9 cellular contexts compared by ENCODE assay signal in the genomic region with DNA sequence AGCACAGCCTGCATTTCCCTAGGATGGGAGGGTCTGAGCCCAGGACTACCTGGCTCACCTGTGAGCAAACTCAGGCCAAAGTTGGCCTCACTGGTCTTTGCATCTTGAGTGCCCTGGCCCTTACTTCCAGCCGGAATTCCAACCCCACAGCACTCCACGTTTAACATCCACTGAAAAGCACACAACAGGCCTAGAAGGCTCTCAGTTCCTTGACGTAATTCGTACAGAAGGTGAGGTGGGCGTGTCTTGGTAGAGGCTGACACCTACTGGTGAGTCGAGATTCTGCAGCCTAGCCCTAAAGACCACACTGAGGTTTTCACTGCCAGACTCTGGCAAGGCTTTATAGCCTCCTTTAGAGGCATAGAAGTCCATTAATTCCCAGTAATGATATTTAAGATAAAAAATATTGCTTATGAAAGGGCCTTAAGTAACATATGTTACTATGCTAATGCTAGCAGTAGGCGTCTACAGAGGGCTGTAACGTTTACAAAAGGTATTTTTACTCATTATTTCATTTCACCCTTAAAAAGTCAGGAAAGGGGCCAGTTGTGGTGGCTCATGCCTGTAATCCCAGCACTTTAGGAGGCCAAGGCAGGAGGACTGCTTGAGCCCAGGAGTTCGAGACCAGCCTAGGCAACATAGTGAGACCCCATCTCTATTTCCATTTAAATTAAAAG.
DNase-seq lines count a peak whose midpoint lies in the region; ATAC-seq, FAIRE-seq and TF ChIP-seq lines count a peak whose summit lies in the region.
"Had no signal": no experiment of that assay in that cellular context is flagged by ENCODE, and none has a peak within 500 bp of the region (broad histone marks: within the 10 kb centered on the region; RNA-seq: fewer than 3 reads in every experiment).

No MANE protein-coding gene starts in this region.

- TF ChIP-seq RAD21 in neural cell (conservative IDR thresholded peaks at IDR 0.05) = peak; percentile 18

- no peak overlapping the region for H3K4me3 ChIP-seq in neural cell (ENCODE audit: low read length)
- H3K4me3 ChIP-seq in tibial artery = no peak overlapping the region

- H3K9ac ChIP-seq in neural cell (ENCODE audit: low read length) = no peak overlapping the region

- peak; percentile 96 for ATAC-seq in activated CD8-positive, alpha-beta T cell treated with anti-CD3 and anti-CD28 coated beads for 36 hours

- H4K20me1 ChIP-seq in neural cell (ENCODE audit: insufficient read depth) = no peaks in the 10 kb centered on the region

- CTCF ChIA-PET in activated CD8-positive, alpha-beta T cell treated with anti-CD3 and anti-CD28 coated beads for 36 hours (lab: Charles Lee) = interaction anchor here (0.6 to 1.8 kb wide), 5 partner anchors 8 to 571 kb away, joined by 3 to 6 read pairs (median 4); no protein-coding TSS in a partner anchor

- POLR2A ChIA-PET in activated CD8-positive, alpha-beta T cell treated with anti-CD3 and anti-CD28 coated beads for 36 hours (lab: Charles Lee) = no interaction called here

- no peaks in the 10 kb centered on the region for H3F3A ChIP-seq in neural cell (ENCODE audit: insufficient read depth, low read length, poor library complexity, severe bottlenecking)

- DNase-seq in AG08395 (ENCODE audit: low spot score) (peak; percentile 51), GM18507 (ENCODE audit: extremely low spot score, insufficient read length, low read depth) (peak; percentile 61), NCI-H526 (lab: John Stamatoyannopoulos, UW) (peak; percentile 51 to 91), endothelial cell (ENCODE audit: low spot score) (peak; percentile 28), tibial artery (peak in 1 of 2 donors; percentile 45), pons (ENCODE audit: low spot score) (no peak)
- peak; percentile 83 for DNase-seq in activated CD8-positive, alpha-beta T cell treated with anti-CD3 and anti-CD28 coated beads for 36 hours

- H3K27me3 Mint-ChIP-seq in activated CD8-positive, alpha-beta T cell treated with anti-CD3 and anti-CD28 coated beads for 36 hours = peaks cover 5% of the 10 kb centered on the region
- H3K27me3 Mint-ChIP-seq in endothelial cell (ENCODE audit: unreplicated experiment) = peaks cover 12% of the 10 kb centered on the region
- H3K27me3 Mint-ChIP-seq: stimulated activated naive CD8-positive, alpha-beta T cell treated with anti-CD3 and anti-CD28 coated beads, Interleukin-15, Interleukin-2, amounts not matched to agents 100 ng/mL and 50 ng/mL, for 24 hours had no signal

- no peak overlapping the region for H2AFZ ChIP-seq in neural cell (ENCODE audit: low read depth, low read length)

- H3K4me1 Mint-ChIP-seq in activated CD8-positive, alpha-beta T cell treated with anti-CD3 and anti-CD28 coated beads for 36 hours (ENCODE audit: low read depth) = peaks cover 7% of the 10 kb centered on the region
- peaks cover 11% of the 10 kb centered on the region for H3K4me1 Mint-ChIP-seq in endothelial cell (ENCODE audit: unreplicated experiment)

- H3K27ac ChIP-seq in neural cell (ENCODE audit: low read length) (no peak overlapping the region), tibial artery (no peak overlapping the region)

- peaks cover 0 to 24% (median 15%) of the 10 kb centered on the region in 4 donors for H3K4me1 ChIP-seq in tibial artery

- no peaks in the 10 kb centered on the region for H3K36me3 ChIP-seq in neural cell (ENCODE audit: insufficient read depth, low read length)
- H3K36me3 ChIP-seq in tibial artery = peaks cover 0 to 15% (median 7%) of the 10 kb centered on the region in 3 donors

- peak; percentile 89 for FAIRE-seq in GM18507 (lab: Jason Lieb, UNC)

- no peaks in the 10 kb centered on the region for H3K36me3 Mint-ChIP-seq in activated CD8-positive, alpha-beta T cell treated with anti-CD3 and anti-CD28 coated beads for 36 hours (ENCODE audit: low read depth)
- peaks cover 5% of the 10 kb centered on the region for H3K36me3 Mint-ChIP-seq in endothelial cell (ENCODE audit: low read depth, unreplicated experiment)

- H3K9me3 ChIP-seq in neural cell (ENCODE audit: low read length) (no peaks in the 10 kb centered on the region), tibial artery (peaks cover 0 to 5% (median 0%) of the 10 kb centered on the region in 3 donors)

- no peak for TF ChIP-seq EP300 in neural cell (conservative IDR thresholded peaks at IDR 0.05; ENCODE audit: poor library complexity, severe bottlenecking)

- H3K27ac Mint-ChIP-seq in activated CD8-positive, alpha-beta T cell treated with anti-CD3 and anti-CD28 coated beads for 36 hours = no peak overlapping the region
- H3K27ac Mint-ChIP-seq in endothelial cell (ENCODE audit: unreplicated experiment) = no peak overlapping the region
- H3K27ac Mint-ChIP-seq: stimulated activated naive CD8-positive, alpha-beta T cell treated with anti-CD3 and anti-CD28 coated beads, Interleukin-15, Interleukin-2, amounts not matched to agents 100 ng/mL and 50 ng/mL, for 24 hours had no signal

- H3K4me2 ChIP-seq in neural cell (ENCODE audit: low read length) = no peak overlapping the region

- no peaks in the 10 kb centered on the region for H3K9me3 Mint-ChIP-seq in activated CD8-positive, alpha-beta T cell treated with anti-CD3 and anti-CD28 coated beads for 36 hours
- H3K9me3 Mint-ChIP-seq in endothelial cell (ENCODE audit: unreplicated experiment) = no peaks in the 10 kb centered on the region
- H3K9me3 Mint-ChIP-seq: stimulated activated naive CD8-positive, alpha-beta T cell treated with anti-CD3 and anti-CD28 coated beads, Interleukin-15, Interleukin-2, amounts not matched to agents 100 ng/mL and 50 ng/mL, for 24 hours had no signal

- H3K4me3 Mint-ChIP-seq in activated CD8-positive, alpha-beta T cell treated with anti-CD3 and anti-CD28 coated beads for 36 hours = no peak overlapping the region
- H3K4me3 Mint-ChIP-seq in endothelial cell (ENCODE audit: unreplicated experiment) = no peak overlapping the region
- H3K4me3 Mint-ChIP-seq: stimulated activated naive CD8-positive, alpha-beta T cell treated with anti-CD3 and anti-CD28 coated beads, Interleukin-15, Interleukin-2, amounts not matched to agents 100 ng/mL and 50 ng/mL, for 24 hours had no signal

- H3K9me2 ChIP-seq in neural cell (ENCODE audit: insufficient read depth, low read length) = no peaks in the 10 kb centered on the region

- intact Hi-C loops in activated CD8-positive, alpha-beta T cell treated with anti-CD3 and anti-CD28 coated beads for 36 hours (cut with micrococcal nuclease) = loop anchor here (5.0 kb wide), 1 partner anchor 116 kb away; no protein-coding TSS in a partner anchor
- intact Hi-C loops in tibial artery (cut with DNase I; ENCODE audit: low total_unique reads) = no loop called here

- peak; percentile 93 for TF ChIP-seq CTCF in activated CD8-positive, alpha-beta T cell treated with anti-CD3 and anti-CD28 coated beads for 36 hours (IDR thresholded peaks at IDR 0.05)
- TF ChIP-seq CTCF in endothelial cell (IDR thresholded peaks at IDR 0.05; ENCODE audit: unreplicated experiment) (peak; percentile 73), neural cell (IDR thresholded peaks at IDR 0.05; ENCODE audit: poor library complexity, severe bottlenecking) (peak; percentile 53), tibial artery (IDR thresholded peaks at IDR 0.05) (peak; percentile 54 to 59)

- no peaks in the 10 kb centered on the region for H3K27me3 ChIP-seq in neural cell (ENCODE audit: insufficient read depth, low read depth, low read length)
- no peaks in the 10 kb centered on the region for H3K27me3 ChIP-seq in tibial artery

- H3K79me2 ChIP-seq in neural cell (replicated peaks; ENCODE audit: insufficient read depth, low read length) = peaks cover 17% of the 10 kb centered on the region

TF ChIP-seq in neural cell, 6 proteins besides CTCF, POLR2A, EP300 and RAD21:
- TF ChIP-seq, protein P1, sequence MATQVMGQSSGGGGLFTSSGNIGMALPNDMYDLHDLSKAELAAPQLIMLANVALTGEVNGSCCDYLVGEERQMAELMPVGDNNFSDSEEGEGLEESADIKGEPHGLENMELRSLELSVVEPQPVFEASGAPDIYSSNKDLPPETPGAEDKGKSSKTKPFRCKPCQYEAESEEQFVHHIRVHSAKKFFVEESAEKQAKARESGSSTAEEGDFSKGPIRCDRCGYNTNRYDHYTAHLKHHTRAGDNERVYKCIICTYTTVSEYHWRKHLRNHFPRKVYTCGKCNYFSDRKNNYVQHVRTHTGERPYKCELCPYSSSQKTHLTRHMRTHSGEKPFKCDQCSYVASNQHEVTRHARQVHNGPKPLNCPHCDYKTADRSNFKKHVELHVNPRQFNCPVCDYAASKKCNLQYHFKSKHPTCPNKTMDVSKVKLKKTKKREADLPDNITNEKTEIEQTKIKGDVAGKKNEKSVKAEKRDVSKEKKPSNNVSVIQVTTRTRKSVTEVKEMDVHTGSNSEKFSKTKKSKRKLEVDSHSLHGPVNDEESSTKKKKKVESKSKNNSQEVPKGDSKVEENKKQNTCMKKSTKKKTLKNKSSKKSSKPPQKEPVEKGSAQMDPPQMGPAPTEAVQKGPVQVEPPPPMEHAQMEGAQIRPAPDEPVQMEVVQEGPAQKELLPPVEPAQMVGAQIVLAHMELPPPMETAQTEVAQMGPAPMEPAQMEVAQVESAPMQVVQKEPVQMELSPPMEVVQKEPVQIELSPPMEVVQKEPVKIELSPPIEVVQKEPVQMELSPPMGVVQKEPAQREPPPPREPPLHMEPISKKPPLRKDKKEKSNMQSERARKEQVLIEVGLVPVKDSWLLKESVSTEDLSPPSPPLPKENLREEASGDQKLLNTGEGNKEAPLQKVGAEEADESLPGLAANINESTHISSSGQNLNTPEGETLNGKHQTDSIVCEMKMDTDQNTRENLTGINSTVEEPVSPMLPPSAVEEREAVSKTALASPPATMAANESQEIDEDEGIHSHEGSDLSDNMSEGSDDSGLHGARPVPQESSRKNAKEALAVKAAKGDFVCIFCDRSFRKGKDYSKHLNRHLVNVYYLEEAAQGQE (IDR thresholded peaks at IDR 0.05; ENCODE audit: borderline replicate concordance) = no peak
- TF ChIP-seq TAF1 (IDR thresholded peaks at IDR 0.05; ENCODE audit: low read depth) (no peak), MXI1 (conservative IDR thresholded peaks at IDR 0.05; ENCODE audit: poor library complexity, severe bottlenecking) (no peak), SMC3 (conservative IDR thresholded peaks at IDR 0.05; ENCODE audit: poor library complexity) (no peak), POLR2AphosphoS5 (IDR thresholded peaks at IDR 0.05) (no peak)
TF ChIP-seq in neural cell: peak in this region for 0.
